In the genomic region with DNA sequence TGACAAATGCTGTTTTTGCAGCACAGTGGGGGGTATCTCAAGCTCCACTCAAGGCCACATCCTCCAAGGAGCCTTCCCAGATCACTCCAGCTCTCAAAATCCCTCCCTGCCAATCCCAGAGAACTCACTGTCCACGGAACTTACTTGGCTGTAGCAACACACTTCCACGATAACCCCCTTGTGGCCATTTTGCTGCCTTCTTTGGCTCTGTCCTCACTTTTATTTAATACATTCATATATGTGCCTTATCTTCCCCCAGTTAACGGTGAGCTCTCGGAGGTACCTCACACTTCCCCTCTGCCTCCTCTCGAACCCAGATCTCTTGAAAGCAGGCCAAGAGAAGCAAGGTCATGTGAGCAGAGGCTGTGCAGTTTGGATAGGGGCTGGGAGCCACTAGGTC, we compare ENCODE assay signal across 1 cellular context.
TF ChIP-seq lines count a peak whose summit lies in the region.

No MANE protein-coding gene starts in this region.

TF ChIP-seq in SK-N-SH, 30 proteins besides CTCF, POLR2A, EP300 and RAD21 (continued from another document):
- no peak for TF ChIP-seq RCOR1 (IDR thresholded peaks at IDR 0.05; ENCODE audit: low read length)
- TF ChIP-seq YY1 (IDR thresholded peaks at IDR 0.05; ENCODE audit: low read depth), result no peak
- TF ChIP-seq NFIC (IDR thresholded peaks at IDR 0.05; ENCODE audit: borderline replicate concordance), result no peak
- TF ChIP-seq TAF1 (IDR thresholded peaks at IDR 0.05; ENCODE audit: borderline replicate concordance, low read depth, low read length), result no peak
- no peak for TF ChIP-seq EZH2phosphoT487 (IDR thresholded peaks at IDR 0.05; ENCODE audit: borderline replicate concordance, low read depth)
- TF ChIP-seq TCF12 (IDR thresholded peaks at IDR 0.05), result no peak
- TF ChIP-seq, protein P1, sequence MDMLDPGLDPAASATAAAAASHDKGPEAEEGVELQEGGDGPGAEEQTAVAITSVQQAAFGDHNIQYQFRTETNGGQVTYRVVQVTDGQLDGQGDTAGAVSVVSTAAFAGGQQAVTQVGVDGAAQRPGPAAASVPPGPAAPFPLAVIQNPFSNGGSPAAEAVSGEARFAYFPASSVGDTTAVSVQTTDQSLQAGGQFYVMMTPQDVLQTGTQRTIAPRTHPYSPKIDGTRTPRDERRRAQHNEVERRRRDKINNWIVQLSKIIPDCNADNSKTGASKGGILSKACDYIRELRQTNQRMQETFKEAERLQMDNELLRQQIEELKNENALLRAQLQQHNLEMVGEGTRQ (IDR thresholded peaks at IDR 0.05; ENCODE audit: borderline replicate concordance, low read depth, low read length), result no peak
- no peak for TF ChIP-seq POLR2AphosphoS5 (IDR thresholded peaks at IDR 0.05; ENCODE audit: low read depth, low read length)
- TF ChIP-seq SIN3A (IDR thresholded peaks at IDR 0.05; ENCODE audit: borderline replicate concordance, low read depth, low read length), result no peak
- TF ChIP-seq RXRA (IDR thresholded peaks at IDR 0.05; ENCODE audit: borderline replicate concordance, low read depth), result no peak
- no peak for TF ChIP-seq REST (IDR thresholded peaks at IDR 0.05; ENCODE audit: low read depth, low read length)
- TF ChIP-seq MXI1 (IDR thresholded peaks at IDR 0.05; ENCODE audit: low read depth, low read length), result no peak
- TF ChIP-seq, protein P2, sequence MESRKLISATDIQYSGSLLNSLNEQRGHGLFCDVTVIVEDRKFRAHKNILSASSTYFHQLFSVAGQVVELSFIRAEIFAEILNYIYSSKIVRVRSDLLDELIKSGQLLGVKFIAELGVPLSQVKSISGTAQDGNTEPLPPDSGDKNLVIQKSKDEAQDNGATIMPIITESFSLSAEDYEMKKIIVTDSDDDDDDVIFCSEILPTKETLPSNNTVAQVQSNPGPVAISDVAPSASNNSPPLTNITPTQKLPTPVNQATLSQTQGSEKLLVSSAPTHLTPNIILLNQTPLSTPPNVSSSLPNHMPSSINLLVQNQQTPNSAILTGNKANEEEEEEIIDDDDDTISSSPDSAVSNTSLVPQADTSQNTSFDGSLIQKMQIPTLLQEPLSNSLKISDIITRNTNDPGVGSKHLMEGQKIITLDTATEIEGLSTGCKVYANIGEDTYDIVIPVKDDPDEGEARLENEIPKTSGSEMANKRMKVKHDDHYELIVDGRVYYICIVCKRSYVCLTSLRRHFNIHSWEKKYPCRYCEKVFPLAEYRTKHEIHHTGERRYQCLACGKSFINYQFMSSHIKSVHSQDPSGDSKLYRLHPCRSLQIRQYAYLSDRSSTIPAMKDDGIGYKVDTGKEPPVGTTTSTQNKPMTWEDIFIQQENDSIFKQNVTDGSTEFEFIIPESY (IDR thresholded peaks at IDR 0.05; ENCODE audit: borderline replicate concordance, low read depth), result no peak
- no peak for TF ChIP-seq FOSL2 (IDR thresholded peaks at IDR 0.05; ENCODE audit: borderline replicate concordance, low read depth)
TF ChIP-seq in SK-N-SH: peak in this region for 0.
